In genomic region chr2:26732446-26732845, GRCh38 we compare ENCODE assay signal across 21 cellular contexts. TPM values are rescaled to one million over a fixed set of nuclear protein-coding genes. Genes with fewer than 3 reads are reported as not detected.
A peak's percentile ranks its signal among the peaks of the same experiment; 100 is the strongest.
DNase-seq lines count a peak whose midpoint lies in the region; ATAC-seq, FAIRE-seq and TF ChIP-seq lines count a peak whose summit lies in the region.
"Had no signal": no experiment of that assay in that cellular context is flagged by ENCODE, and none has a peak within 500 bp of the region (broad histone marks: within the 10 kb centered on the region; RNA-seq: fewer than 3 reads in every experiment).

No MANE protein-coding gene starts in this region.

- TF ChIP-seq RAD21 in HepG2 (CRISPR knock-in tag; IDR thresholded peaks at IDR 0.05) = no peak
- TF ChIP-seq RAD21 in K562 (CRISPR knock-in tag; conservative IDR thresholded peaks at IDR 0.05 in 1 of 2, IDR thresholded peaks at IDR 0.05 in 1 of 2) = no peak

- H3K79me2 ChIP-seq in HepG2 (ENCODE audit: insufficient read depth, low read length) = no peaks in the 10 kb centered on the region
- no peaks in the 10 kb centered on the region for H3K79me2 ChIP-seq in K562 (ENCODE audit: control insufficient read depth, insufficient read depth, low read length)

- H3K9me3 ChIP-seq in HepG2 (ENCODE audit: low read length) (no peaks in the 10 kb centered on the region), right lobe of liver (no peaks in the 10 kb centered on the region), K562 (replicated peaks; ENCODE audit: control insufficient read depth, insufficient read depth, low read depth, low read length) (no peaks in the 10 kb centered on the region), spleen (no peaks in the 10 kb centered on the region)

- H3K9me1 ChIP-seq in K562 (ENCODE audit: control insufficient read depth, insufficient read depth, low read length) = no peaks in the 10 kb centered on the region

- DNase-seq in HepG2 (ENCODE audit: low spot score) = no peak
- no peak for DNase-seq in right lobe of liver
- peak; percentile 36 for DNase-seq in LHCN-M2 (ENCODE audit: low read depth)
- DNase-seq in K562 (ENCODE audit: extremely low read depth in 1 of 4, low spot score in 3 of 4) = no peak
- DNase-seq in spleen = peak; percentile 17
- no peak for DNase-seq in D341Med (ENCODE audit: low spot score)
- no peak for DNase-seq in stimulated activated CD4-positive, alpha-beta T cell treated with anti-CD3 and anti-CD28 coated beads, Interleukin-2, amount 100 ng/mL, for 24 hours
- DNase-seq: AML-193; Calu3; CD8-positive, alpha-beta T cell; HCEC 1CT; HFFc6; KG1 had no signal

- 9% methylated on average over 3 of the region's 3 CpGs for WGBS in HepG2 (ENCODE audit: low lambda C conversion rate)
- 100% methylated on average over 3 of the region's 3 CpGs for WGBS in right lobe of liver (ENCODE audit: insufficient coverage, low coverage, low lambda C conversion rate, missing lambda C conversion rate)
- WGBS in K562 (ENCODE audit: insufficient coverage, low coverage, missing lambda C conversion rate) = 9% methylated on average over 3 of the region's 3 CpGs
- 93 to 98% (median 96%) methylated on average over 3 of the region's 3 CpGs for WGBS in spleen, 5 donors

- H3K36me3 ChIP-seq in HepG2 (replicated peaks in 1 of 2; ENCODE audit: control insufficient read depth in 1 of 2, insufficient read depth in 2 of 2, low read length in 2 of 2) = no peaks in the 10 kb centered on the region
- no peaks in the 10 kb centered on the region for H3K36me3 ChIP-seq in right lobe of liver
- no peaks in the 10 kb centered on the region for H3K36me3 ChIP-seq in K562 (ENCODE audit: control insufficient read depth, insufficient read depth, low read length)
- no peaks in the 10 kb centered on the region for H3K36me3 ChIP-seq in spleen

- no peak overlapping the region for H3K4me3 ChIP-seq in HepG2 (replicated peaks in 1 of 3; ENCODE audit: insufficient read depth in 1 of 3, low read depth in 2 of 3, low read length in 3 of 3)
- H3K4me3 ChIP-seq in right lobe of liver = no peak overlapping the region
- no peak overlapping the region for H3K4me3 ChIP-seq in K562
- no peak overlapping the region for H3K4me3 ChIP-seq in spleen
- H3K4me3 ChIP-seq: GM23338 had no signal

- H4K20me1 ChIP-seq in HepG2 (ENCODE audit: insufficient read depth, low read length) = no peaks in the 10 kb centered on the region
- H4K20me1 ChIP-seq in K562 (replicated peaks; ENCODE audit: control insufficient read depth, insufficient read depth, low read length) = no peaks in the 10 kb centered on the region

- CTCF ChIA-PET in HepG2 (lab: Yijun Ruan, JAX; ENCODE audit: low intra/inter-chr PET ratio, low total read pairs) (no interaction called here), K562 (lab: Yijun Ruan, JAX; ENCODE audit: low intra/inter-chr PET ratio) (interaction anchor here (0.5 kb wide), 1 partner anchor 960 kb away, joined by 6 read pairs; no protein-coding TSS in a partner anchor)

- POLR2A ChIA-PET in HepG2 (lab: Yijun Ruan, JAX) (no interaction called here), K562 (lab: Yijun Ruan, JAX) (interaction anchor here (0.8 to 1.5 kb wide), 2 partner anchors 8 to 12 kb away, joined by 3 to 4 read pairs; no protein-coding TSS in a partner anchor)

- no peak overlapping the region for H3K27ac ChIP-seq in HepG2 (ENCODE audit: extremely low read length, insufficient read depth, low read length)
- no peak overlapping the region for H3K27ac ChIP-seq in right lobe of liver
- H3K27ac ChIP-seq in K562 (ENCODE audit: extremely low read depth, low read depth, low read length) = no peak overlapping the region
- H3K27ac ChIP-seq in spleen = no peak overlapping the region

- TF ChIP-seq CTCF in HepG2 (CRISPR knock-in tag; IDR thresholded peaks at IDR 0.05) (no peak), right lobe of liver (IDR thresholded peaks at IDR 0.05) (no peak), K562 (IDR thresholded peaks at IDR 0.05 in 2 of 3, conservative IDR thresholded peaks at IDR 0.05 in 1 of 3; ENCODE audit: insufficient read depth in 2 of 3, low read depth in 1 of 3, low read length in 3 of 3) (no peak), spleen (IDR thresholded peaks at IDR 0.05 in 8 of 11, conservative IDR thresholded peaks at IDR 0.05 in 3 of 11) (no peak)

- peaks cover 27% of the 10 kb centered on the region for H3K4me1 ChIP-seq in HepG2 (ENCODE audit: insufficient read depth, low read length)
- H3K4me1 ChIP-seq in right lobe of liver = peaks cover 0 to 24% (median 12%) of the 10 kb centered on the region in 4 donors
- H3K4me1 ChIP-seq in K562 (replicated peaks in 1 of 2; ENCODE audit: control insufficient read depth in 2 of 2, insufficient read depth in 2 of 2, low read length in 2 of 2) = peaks cover 0 to 13% of the 10 kb centered on the region in 2 experiments; a peak in 2 of 5 replicates
- H3K4me1 ChIP-seq in spleen = peaks cover 0 to 22% (median 9%) of the 10 kb centered on the region in 6 donors

- in situ Hi-C loops in HepG2 (cut with HindIII; ENCODE audit: extremely low pct_ligation_motif_present, low pct_unique_long_range_greater_than_20kb) = no loop called here
- in situ Hi-C loops in K562 (cut with MboI) = no loop called here

- BruUV-seq in HepG2 (replicated peaks; lab: Mats Ljungman, UMichigan) (no TSS peak), K562 (replicated peaks; lab: Mats Ljungman, UMichigan) (no TSS peak)

- FAIRE-seq in HepG2 (lab: Jason Lieb, UNC) (no peak), K562 (lab: Jason Lieb, UNC) (no peak)
- FAIRE-seq: G401.6, GM12892, GM18507, H54, HTR-8/SVneo had no signal

- H3K9ac ChIP-seq in HepG2 (ENCODE audit: insufficient read depth, low read depth, low read length) = no peak overlapping the region
- H3K9ac ChIP-seq in K562 (ENCODE audit: insufficient read depth in 1 of 2, low read depth in 2 of 2, low read length in 2 of 2) = no peak overlapping the region

- no peak for ATAC-seq in HepG2
- ATAC-seq in right lobe of liver = no peak
- no peak for ATAC-seq in K562
- no peak for ATAC-seq in HG02571 (IDR thresholded peaks at IDR 0.05; ENCODE audit: unreplicated experiment)
- ATAC-seq: CD8-positive, alpha-beta T cell; GM23338 had no signal

- H2AFZ ChIP-seq in HepG2 (ENCODE audit: low read length) (no peak overlapping the region), K562 (ENCODE audit: low read depth, low read length) (no peak overlapping the region)
- H2AFZ ChIP-seq: GM23338 had no signal

- H3K4me2 ChIP-seq in HepG2 (ENCODE audit: low read depth, low read length) (no peak overlapping the region), K562 (ENCODE audit: insufficient read depth, low read length) (no peak overlapping the region)
- H3K4me2 ChIP-seq: GM23338 had no signal

- TF ChIP-seq EP300 in HepG2 (IDR thresholded peaks at IDR 0.05; ENCODE audit: low read depth in 2 of 2, low read length in 2 of 2) (no peak), HepG2 (CRISPR knock-in tag; IDR thresholded peaks at IDR 0.05; ENCODE audit: borderline replicate concordance) (no peak), K562 (IDR thresholded peaks at IDR 0.05; ENCODE audit: low read length) (no peak)

- TF ChIP-seq POLR2A in HepG2 (IDR thresholded peaks at IDR 0.05; ENCODE audit: insufficient read depth in 1 of 2, low read depth in 2 of 2, low read length in 2 of 2) (no peak), right lobe of liver (IDR thresholded peaks at IDR 0.05) (no peak), K562 (conservative IDR thresholded peaks at IDR 0.05) (no peak), spleen (IDR thresholded peaks at IDR 0.05) (no peak)

- H3K27me3 ChIP-seq in HepG2 (ENCODE audit: control insufficient read depth in 1 of 2, insufficient read depth in 2 of 2, low read length in 2 of 2) (peaks cover 6 to 24% of the 10 kb centered on the region in 2 experiments; a peak in 3 of 5 replicates), right lobe of liver (peaks cover 0 to 10% of the 10 kb centered on the region in 2 donors), K562 (ENCODE audit: control insufficient read depth in 2 of 2, insufficient read depth in 2 of 2, low read length in 2 of 2) (peaks cover 5 to 31% of the 10 kb centered on the region in 2 experiments; a peak in 4 of 5 replicates), spleen (replicated peaks in 1 of 7) (peaks cover 0 to 17% (median 4%) of the 10 kb centered on the region in 7 donors)

- intact Hi-C loops in HepG2 (cut with micrococcal nuclease; ENCODE audit: unreplicated experiment) (no loop called here), right lobe of liver (cut with DNase I) (no loop called here), K562 (cut with micrococcal nuclease) (no loop called here), spleen (cut with DNase I; ENCODE audit: low total_unique reads) (no loop called here)

RNA-seq across cellular contexts. Expression of gene SLC35F6, which starts 31.6 kb away (rescaled TPM):
- total RNA-seq in HepG2 (2016; rRNA removed; fragmentation: Illumina TruSeq; extraction: Trizol) (11.8 and 21.2 TPM in 2 replicates), right lobe of liver (10 to 100 TPM; 14.2 to 73.9 (median 27.2) TPM), LHCN-M2 (2014; rRNA removed) (27.7 and 34.8 TPM in 2 replicates), K562 (2014; rRNA removed) (22.9 and 31.9 TPM in 2 replicates), K562 (2014; rRNA removed; fragmentation: Illumina TruSeq; extraction: Trizol) (21.9 and 22.2 TPM in 2 replicates), K562 (2015; rRNA removed; fragmentation: Illumina TruSeq; extraction: Trizol) (28.1 and 29.4 TPM in 2 replicates), K562 (2021) (37.4 and 42.8 TPM in 2 replicates), spleen (10 to 100 TPM; 28.3 to 50.2 (median 40.0) TPM)
- total RNA-seq in HepG2 (2016; cell fraction: cytosol; rRNA removed; fragmentation: Illumina TruSeq; extraction: Trizol; ENCODE audit: low read depth) = 3.5 and 3.7 TPM in 2 replicates
- total RNA-seq in HepG2 (2016; cell fraction: insoluble cytoplasmic fraction; rRNA removed; fragmentation: Illumina TruSeq; extraction: Trizol) = 9.9 and 20.3 TPM in 2 replicates
- total RNA-seq in HepG2 (2016; cell fraction: membrane; rRNA removed; fragmentation: Illumina TruSeq; extraction: Trizol) = 14.2 and 15.5 TPM in 2 replicates
- 19.3 and 24.0 TPM in 2 replicates for total RNA-seq in HepG2 (2016; cell fraction: nucleus; rRNA removed; fragmentation: Illumina TruSeq; extraction: Trizol)
- polyA plus RNA-seq in HepG2 (2011; rRNA removed) (15.2 and 19.2 TPM in 2 replicates), K562 (2011; rRNA removed) (11.9 and 16.7 TPM in 2 replicates), K562 (2014; fragmentation: Illumina TruSeq; extraction: Trizol) (22.5 and 23.4 TPM in 2 replicates), K562 (2014; fragmentation: Nextera tagmentation; extraction: Ambion mirVana) (10 to 100 TPM; 19.3 to 47.3 TPM), K562 (2014; rRNA removed) (18.8 and 20.9 TPM in 2 replicates), spleen (10 to 100 TPM in 1 of 3 donors, 1 to 10 TPM in 2; 5.3 to 10.9 (median 7.0) TPM)
- polyA plus RNA-seq in HepG2 (2011; cell fraction: cytosol; rRNA removed) = 16.7 and 16.8 TPM in 2 replicates
- 12.0 and 12.7 TPM in 2 replicates for polyA plus RNA-seq in HepG2 (2011; cell fraction: nucleus; rRNA removed)
- 7.1 and 9.5 TPM in 2 replicates for polyA plus RNA-seq in HepG2 (2012)
- 2.7 and 3.6 TPM in 2 replicates for polyA plus RNA-seq in HepG2 (2016; cell fraction: cytosol; fragmentation: Illumina TruSeq; extraction: Trizol; ENCODE audit: low read depth)
- 7.6 and 11.6 TPM in 2 replicates for polyA plus RNA-seq in HepG2 (2016; cell fraction: insoluble cytoplasmic fraction; fragmentation: Illumina TruSeq; extraction: Trizol; ENCODE audit: low read depth)
- polyA plus RNA-seq in HepG2 (2016; cell fraction: membrane; fragmentation: Illumina TruSeq; extraction: Trizol; ENCODE audit: low read depth) = 8.6 and 8.7 TPM in 2 replicates
- 26.2 and 26.3 TPM in 2 replicates for polyA plus RNA-seq in HepG2 (2016; cell fraction: nucleus; fragmentation: Illumina TruSeq; extraction: Trizol; ENCODE audit: insufficient read depth, low read depth)
- polyA minus RNA-seq in HepG2 (2011; rRNA and poly(A)+ RNA removed; ENCODE audit: low replicate concordance) = 75.6 and 115 TPM in 2 replicates
- 19.2 and 22.7 TPM in 2 replicates for polyA minus RNA-seq in HepG2 (2011; cell fraction: cytosol; rRNA and poly(A)+ RNA removed)
- polyA minus RNA-seq in HepG2 (2011; cell fraction: nucleus; rRNA and poly(A)+ RNA removed) = 13.9 and 16.2 TPM in 2 replicates
- polyA plus RNA-seq in LHCN-M2 (2012) = 17.7 TPM
- total RNA-seq in K562 (2011; cell fraction: chromatin; rRNA removed; ENCODE audit: low replicate concordance) = 21.5 and 40.8 TPM in 2 replicates
- 40.7 and 47.7 TPM in 2 replicates for total RNA-seq in K562 (2011; cell fraction: nucleolus; rRNA removed)
- total RNA-seq in K562 (2011; cell fraction: nucleoplasm; rRNA removed) = 48.1 and 75.0 TPM in 2 replicates
- polyA plus RNA-seq in K562 (2011; cell fraction: cytosol; rRNA removed) = 18.3 and 30.0 TPM in 2 replicates
- 5.5 and 8.8 TPM in 2 replicates for polyA plus RNA-seq in K562 (2011; cell fraction: nucleus; rRNA removed)
- 17.4 and 33.3 TPM in 2 replicates for polyA plus RNA-seq in K562 (2012)
- 18.6 and 24.3 TPM in 2 replicates for polyA minus RNA-seq in K562 (2011; rRNA and poly(A)+ RNA removed)
- 23.3 and 30.5 TPM in 2 replicates for polyA minus RNA-seq in K562 (2011; cell fraction: cytosol; rRNA and poly(A)+ RNA removed)
- 6.7 and 9.3 TPM in 2 replicates for polyA minus RNA-seq in K562 (2011; cell fraction: nucleus; rRNA and poly(A)+ RNA removed)

RNA-seq across cellular contexts. Expression of gene KCNK3, which starts 39.9 kb away (rescaled TPM):
- total RNA-seq in HepG2 (2016; rRNA removed; fragmentation: Illumina TruSeq; extraction: Trizol) (not detected in 2 replicates), right lobe of liver (under 1 TPM; 0.18 to 0.43 (median 0.33) TPM), LHCN-M2 (2014; rRNA removed) (0.32 TPM in 1 of 2 replicates, not detected in the other), K562 (2014; rRNA removed) (0.08 and 0.09 TPM in 2 replicates), K562 (2014; rRNA removed; fragmentation: Illumina TruSeq; extraction: Trizol) (not detected in 2 replicates), K562 (2015; rRNA removed; fragmentation: Illumina TruSeq; extraction: Trizol) (0.04 TPM in 1 of 2 replicates, not detected in the other), K562 (2021) (0.13 and 0.20 TPM in 2 replicates), spleen (1 to 10 TPM; 1.1 to 6.0 (median 2.9) TPM)
- not detected in 2 replicates for total RNA-seq in HepG2 (2016; cell fraction: cytosol; rRNA removed; fragmentation: Illumina TruSeq; extraction: Trizol; ENCODE audit: low read depth)
- total RNA-seq in HepG2 (2016; cell fraction: insoluble cytoplasmic fraction; rRNA removed; fragmentation: Illumina TruSeq; extraction: Trizol) = not detected in 2 replicates
- total RNA-seq in HepG2 (2016; cell fraction: membrane; rRNA removed; fragmentation: Illumina TruSeq; extraction: Trizol) = not detected in 2 replicates
- not detected in 2 replicates for total RNA-seq in HepG2 (2016; cell fraction: nucleus; rRNA removed; fragmentation: Illumina TruSeq; extraction: Trizol)
- polyA plus RNA-seq in HepG2 (2011; rRNA removed) (0.03 TPM in 1 of 2 replicates, not detected in the other), K562 (2011; rRNA removed) (0.06 TPM in 1 of 2 replicates, not detected in the other), K562 (2014; fragmentation: Illumina TruSeq; extraction: Trizol) (not detected in 2 replicates), K562 (2014; fragmentation: Nextera tagmentation; extraction: Ambion mirVana) (under 1 TPM in 1 of 2 experiments, not detected in 1; 0.01 TPM), K562 (2014; rRNA removed) (0.08 TPM in 1 of 2 replicates, not detected in the other), spleen (1 to 10 TPM in 1 of 3 donors, under 1 TPM in 2; 0.61 to 1.2 (median 0.83) TPM)
- not detected in 2 replicates for polyA plus RNA-seq in HepG2 (2011; cell fraction: cytosol; rRNA removed)
- polyA plus RNA-seq in HepG2 (2011; cell fraction: nucleus; rRNA removed) = not detected in 2 replicates
- polyA plus RNA-seq in HepG2 (2012) = not detected in 2 replicates
- polyA plus RNA-seq in HepG2 (2016; cell fraction: cytosol; fragmentation: Illumina TruSeq; extraction: Trizol; ENCODE audit: low read depth) = not detected in 2 replicates
- polyA plus RNA-seq in HepG2 (2016; cell fraction: insoluble cytoplasmic fraction; fragmentation: Illumina TruSeq; extraction: Trizol; ENCODE audit: low read depth) = not detected in 2 replicates
- not detected in 2 replicates for polyA plus RNA-seq in HepG2 (2016; cell fraction: membrane; fragmentation: Illumina TruSeq; extraction: Trizol; ENCODE audit: low read depth)
- not detected in 2 replicates for polyA plus RNA-seq in HepG2 (2016; cell fraction: nucleus; fragmentation: Illumina TruSeq; extraction: Trizol; ENCODE audit: insufficient read depth, low read depth)
- polyA minus RNA-seq in HepG2 (2011; rRNA and poly(A)+ RNA removed; ENCODE audit: low replicate concordance) = 3.7 TPM in 1 of 2 replicates, not detected in the other
- polyA minus RNA-seq in HepG2 (2011; cell fraction: cytosol; rRNA and poly(A)+ RNA removed) = not detected in 2 replicates
- polyA minus RNA-seq in HepG2 (2011; cell fraction: nucleus; rRNA and poly(A)+ RNA removed) = not detected in 2 replicates
- polyA plus RNA-seq in LHCN-M2 (2012) = not detected
- 0.23 TPM in 1 of 2 replicates, not detected in the other for total RNA-seq in K562 (2011; cell fraction: chromatin; rRNA removed; ENCODE audit: low replicate concordance)
- 0.13 and 0.17 TPM in 2 replicates for total RNA-seq in K562 (2011; cell fraction: nucleolus; rRNA removed)
- 0.07 TPM in 1 of 2 replicates, not detected in the other for total RNA-seq in K562 (2011; cell fraction: nucleoplasm; rRNA removed)
- 0.19 TPM in 1 of 2 replicates, not detected in the other for polyA plus RNA-seq in K562 (2011; cell fraction: cytosol; rRNA removed)
- 0.06 TPM in 1 of 2 replicates, not detected in the other for polyA plus RNA-seq in K562 (2011; cell fraction: nucleus; rRNA removed)
- polyA plus RNA-seq in K562 (2012) = 0.01 and 0.04 TPM in 2 replicates
- not detected in 2 replicates for polyA minus RNA-seq in K562 (2011; rRNA and poly(A)+ RNA removed)
- not detected in 2 replicates for polyA minus RNA-seq in K562 (2011; cell fraction: cytosol; rRNA and poly(A)+ RNA removed)
- polyA minus RNA-seq in K562 (2011; cell fraction: nucleus; rRNA and poly(A)+ RNA removed) = 0.13 TPM in 1 of 2 replicates, not detected in the other
- total RNA-seq: Calu3; CD8-positive, alpha-beta T cell; GM23338; HFFc6 had no signal
- polyA plus RNA-seq: GM23338, IgD-negative memory B cell had no signal

RNA-seq across cellular contexts. Expression of gene CENPA, which starts 53.4 kb away (rescaled TPM):
- total RNA-seq in HepG2 (2016; rRNA removed; fragmentation: Illumina TruSeq; extraction: Trizol) (38.5 and 45.8 TPM in 2 replicates), right lobe of liver (1 to 10 TPM in 1 of 6 experiments, under 1 TPM in 4, not detected in 1; 0.18 to 1.3 (median 0.56) TPM), LHCN-M2 (2014; rRNA removed) (22.1 and 29.9 TPM in 2 replicates), K562 (2014; rRNA removed) (32.1 and 40.9 TPM in 2 replicates), K562 (2014; rRNA removed; fragmentation: Illumina TruSeq; extraction: Trizol) (48.8 and 49.6 TPM in 2 replicates), K562 (2015; rRNA removed; fragmentation: Illumina TruSeq; extraction: Trizol) (40.8 and 44.7 TPM in 2 replicates), K562 (2021) (45.6 and 51.7 TPM in 2 replicates), spleen (1 to 10 TPM in 6 of 7 donors, not detected in 1; 1.1 to 7.3 (median 4.2) TPM)
- 27.1 and 37.2 TPM in 2 replicates for total RNA-seq in HepG2 (2016; cell fraction: cytosol; rRNA removed; fragmentation: Illumina TruSeq; extraction: Trizol; ENCODE audit: low read depth)
- total RNA-seq in HepG2 (2016; cell fraction: insoluble cytoplasmic fraction; rRNA removed; fragmentation: Illumina TruSeq; extraction: Trizol) = 39.2 and 39.7 TPM in 2 replicates
- 50.6 and 55.2 TPM in 2 replicates for total RNA-seq in HepG2 (2016; cell fraction: membrane; rRNA removed; fragmentation: Illumina TruSeq; extraction: Trizol)
- total RNA-seq in HepG2 (2016; cell fraction: nucleus; rRNA removed; fragmentation: Illumina TruSeq; extraction: Trizol) = 16.6 and 16.9 TPM in 2 replicates
- polyA plus RNA-seq in HepG2 (2011; rRNA removed) (19.6 and 28.5 TPM in 2 replicates), K562 (2011; rRNA removed) (54.2 and 61.7 TPM in 2 replicates), K562 (2014; fragmentation: Illumina TruSeq; extraction: Trizol) (53.4 and 60.1 TPM in 2 replicates), K562 (2014; fragmentation: Nextera tagmentation; extraction: Ambion mirVana) (10 to 100 TPM; 11.3 to 13.4 TPM), K562 (2014; rRNA removed) (43.6 and 46.2 TPM in 2 replicates), spleen (1 to 10 TPM in 2 of 3 donors, under 1 TPM in 1; 0.80 to 5.5 (median 2.5) TPM)
- polyA plus RNA-seq in HepG2 (2011; cell fraction: cytosol; rRNA removed) = 18.7 and 25.1 TPM in 2 replicates
- 8.8 and 11.8 TPM in 2 replicates for polyA plus RNA-seq in HepG2 (2011; cell fraction: nucleus; rRNA removed)
- polyA plus RNA-seq in HepG2 (2012) = 10.6 and 18.8 TPM in 2 replicates
- polyA plus RNA-seq in HepG2 (2016; cell fraction: cytosol; fragmentation: Illumina TruSeq; extraction: Trizol; ENCODE audit: low read depth) = 28.0 and 40.7 TPM in 2 replicates
- 52.5 and 56.7 TPM in 2 replicates for polyA plus RNA-seq in HepG2 (2016; cell fraction: insoluble cytoplasmic fraction; fragmentation: Illumina TruSeq; extraction: Trizol; ENCODE audit: low read depth)
- polyA plus RNA-seq in HepG2 (2016; cell fraction: membrane; fragmentation: Illumina TruSeq; extraction: Trizol; ENCODE audit: low read depth) = 39.4 and 51.0 TPM in 2 replicates
- polyA plus RNA-seq in HepG2 (2016; cell fraction: nucleus; fragmentation: Illumina TruSeq; extraction: Trizol; ENCODE audit: insufficient read depth, low read depth) = 36.5 and 39.2 TPM in 2 replicates
- polyA minus RNA-seq in HepG2 (2011; rRNA and poly(A)+ RNA removed; ENCODE audit: low replicate concordance) = 18.6 and 61.4 TPM in 2 replicates
- polyA minus RNA-seq in HepG2 (2011; cell fraction: cytosol; rRNA and poly(A)+ RNA removed) = 6.7 and 8.0 TPM in 2 replicates
- polyA minus RNA-seq in HepG2 (2011; cell fraction: nucleus; rRNA and poly(A)+ RNA removed) = 9.1 and 11.3 TPM in 2 replicates
- polyA plus RNA-seq in LHCN-M2 (2012) = 13.8 TPM
- 31.6 and 48.8 TPM in 2 replicates for total RNA-seq in K562 (2011; cell fraction: chromatin; rRNA removed; ENCODE audit: low replicate concordance)
- 18.2 and 18.7 TPM in 2 replicates for total RNA-seq in K562 (2011; cell fraction: nucleolus; rRNA removed)
- 30.9 and 35.8 TPM in 2 replicates for total RNA-seq in K562 (2011; cell fraction: nucleoplasm; rRNA removed)
- 43.0 and 48.2 TPM in 2 replicates for polyA plus RNA-seq in K562 (2011; cell fraction: cytosol; rRNA removed)
- 35.5 and 42.4 TPM in 2 replicates for polyA plus RNA-seq in K562 (2011; cell fraction: nucleus; rRNA removed)
- polyA plus RNA-seq in K562 (2012) = 30.2 and 32.1 TPM in 2 replicates
- polyA minus RNA-seq in K562 (2011; rRNA and poly(A)+ RNA removed) = 25.6 and 28.3 TPM in 2 replicates
- 17.7 and 17.8 TPM in 2 replicates for polyA minus RNA-seq in K562 (2011; cell fraction: cytosol; rRNA and poly(A)+ RNA removed)
- 9.8 and 11.0 TPM in 2 replicates for polyA minus RNA-seq in K562 (2011; cell fraction: nucleus; rRNA and poly(A)+ RNA removed)
- polyA plus RNA-seq: IgD-negative memory B cell had no signal

Comparison
In these comparisons a context has a peak if more than half of its experiments do, and no peak if none do; other contexts are left out.
1. DNase-seq: peak in LHCN-M2 (single experiment) and spleen (single experiment); none in HepG2 (single experiment), right lobe of liver (0 of 3), K562 (0 of 4), D341Med (single experiment) and stimulated activated CD4-positive, alpha-beta T cell treated with anti-CD3 and anti-CD28 coated beads, Interleukin-2, amount 100 ng/mL, for 24 hours (0 of 2).
2. Of the 241 proteins assayed by ChIP-seq in both HepG2 and K562: peak only in HepG2: ZNF24; only in K562: none; in both: none; in neither: 239; mixed calls (peak in some experiments, not most) for 1.